ENCODE assay signal across 1 cellular context in the genomic region with DNA sequence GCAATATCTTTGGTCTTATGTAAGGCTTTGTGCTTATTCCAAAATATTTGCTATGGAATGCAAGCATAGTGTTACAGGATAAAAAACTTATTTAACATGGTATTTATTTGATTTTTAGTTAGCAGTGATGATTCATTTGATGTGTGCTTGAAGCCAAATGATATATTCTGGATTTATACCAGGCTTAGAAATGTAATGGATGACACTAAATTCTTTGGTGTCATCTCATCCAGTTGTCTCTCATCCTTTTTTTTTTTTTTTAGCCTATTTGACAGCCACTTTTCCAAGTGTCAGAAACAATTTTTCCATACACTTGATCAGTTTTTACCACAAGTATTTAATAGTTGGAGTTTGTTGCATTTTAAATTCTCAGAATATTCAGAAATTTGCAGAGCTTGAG.
TF ChIP-seq lines count a peak whose summit lies in the region.

No MANE protein-coding gene starts in this region.

TF ChIP-seq in HepG2, 621 proteins besides CTCF, POLR2A, EP300 and RAD21 (continued from another document):
- TF ChIP-seq ARID5B (CRISPR knock-in tag; IDR thresholded peaks at IDR 0.05) (no peak), SNAPC2 (CRISPR knock-in tag; IDR thresholded peaks at IDR 0.05) (no peak), ZNF543 (CRISPR knock-in tag; IDR thresholded peaks at IDR 0.05) (no peak), REPIN1 (CRISPR knock-in tag; IDR thresholded peaks at IDR 0.05; ENCODE audit: borderline replicate concordance, low read depth) (no peak)
- TF ChIP-seq, protein P1, sequence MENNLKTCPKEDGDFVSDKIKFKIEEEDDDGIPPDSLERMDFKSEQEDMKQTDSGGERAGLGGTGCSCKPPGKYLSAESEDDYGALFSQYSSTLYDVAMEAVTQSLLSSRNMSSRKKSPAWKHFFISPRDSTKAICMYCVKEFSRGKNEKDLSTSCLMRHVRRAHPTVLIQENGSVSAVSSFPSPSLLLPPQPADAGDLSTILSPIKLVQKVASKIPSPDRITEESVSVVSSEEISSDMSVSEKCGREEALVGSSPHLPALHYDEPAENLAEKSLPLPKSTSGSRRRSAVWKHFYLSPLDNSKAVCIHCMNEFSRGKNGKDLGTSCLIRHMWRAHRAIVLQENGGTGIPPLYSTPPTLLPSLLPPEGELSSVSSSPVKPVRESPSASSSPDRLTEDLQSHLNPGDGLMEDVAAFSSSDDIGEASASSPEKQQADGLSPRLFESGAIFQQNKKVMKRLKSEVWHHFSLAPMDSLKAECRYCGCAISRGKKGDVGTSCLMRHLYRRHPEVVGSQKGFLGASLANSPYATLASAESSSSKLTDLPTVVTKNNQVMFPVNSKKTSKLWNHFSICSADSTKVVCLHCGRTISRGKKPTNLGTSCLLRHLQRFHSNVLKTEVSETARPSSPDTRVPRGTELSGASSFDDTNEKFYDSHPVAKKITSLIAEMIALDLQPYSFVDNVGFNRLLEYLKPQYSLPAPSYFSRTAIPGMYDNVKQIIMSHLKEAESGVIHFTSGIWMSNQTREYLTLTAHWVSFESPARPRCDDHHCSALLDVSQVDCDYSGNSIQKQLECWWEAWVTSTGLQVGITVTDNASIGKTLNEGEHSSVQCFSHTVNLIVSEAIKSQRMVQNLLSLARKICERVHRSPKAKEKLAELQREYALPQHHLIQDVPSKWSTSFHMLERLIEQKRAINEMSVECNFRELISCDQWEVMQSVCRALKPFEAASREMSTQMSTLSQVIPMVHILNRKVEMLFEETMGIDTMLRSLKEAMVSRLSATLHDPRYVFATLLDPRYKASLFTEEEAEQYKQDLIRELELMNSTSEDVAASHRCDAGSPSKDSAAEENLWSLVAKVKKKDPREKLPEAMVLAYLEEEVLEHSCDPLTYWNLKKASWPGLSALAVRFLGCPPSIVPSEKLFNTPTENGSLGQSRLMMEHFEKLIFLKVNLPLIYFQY (CRISPR knock-in tag; IDR thresholded peaks at IDR 0.05; ENCODE audit: borderline replicate concordance) = no peak
